33 cellular contexts compared by ENCODE assay signal in genomic region chr3:145282505-145282904, GRCh38.
"Had no signal": no experiment of that assay in that cellular context is flagged by ENCODE, and none has a peak within 500 bp of the region (broad histone marks: within the 10 kb centered on the region; RNA-seq: fewer than 3 reads in every experiment).

No MANE protein-coding gene starts in this region.

- ATAC-seq: activated naive CD4-positive, alpha-beta T cell treated with anti-CD3 and anti-CD28 coated beads, Interleukin-2, amount 50 U/mL, for 72 hours; activated naive CD8-positive, alpha-beta T cell treated with anti-CD3 and anti-CD28 coated beads, Interleukin-2, amount 50 U/mL, for 24 hours; activated T-cell treated with anti-CD3 and anti-CD28 coated beads, Interleukin-2, amount 50 U/mL, for 4 hours; activated T-cell treated with anti-CD3 and anti-CD28 coated beads, Interleukin-2, amount 50 U/mL, for 72 hours; activated T-helper 17 cell treated with anti-CD3 and anti-CD28 coated beads, Interleukin-2, amount 50 U/mL, for 72 hours; body of pancreas had no signal

- H3K9me3 ChIP-seq: adrenal gland, ascending aorta, body of pancreas, breast epithelium had no signal

- DNase-seq: activated effector memory CD4-positive, alpha-beta T cell treated with anti-CD3 and anti-CD28 coated beads, Interleukin-2, amount 50 U/mL, for 16 hours; activated effector memory CD4-positive, alpha-beta T cell treated with Interleukin-2 at 50 U/mL for 16 hours; activated gamma-delta T cell; activated gamma-delta T cell treated with Interleukin-2 at 50 U/mL for 16 hours; activated naive CD4-positive, alpha-beta T cell; activated naive CD4-positive, alpha-beta T cell treated with anti-CD3 and anti-CD28 coated beads for 36 hours; activated naive CD4-positive, alpha-beta T cell treated with anti-CD3 and anti-CD28 coated beads, Interleukin-2, amount 10 ng/mL, durations not matched to agents 7 days and 5 days; activated naive CD4-positive, alpha-beta T cell treated with anti-CD3 and anti-CD28 coated beads, Interleukin-2, amount 50 U/mL, for 16 hours; activated naive CD4-positive, alpha-beta T cell treated with Interleukin-2 at 50 U/mL for 16 hours; activated naive CD8-positive, alpha-beta T cell treated with anti-CD3 and anti-CD28 coated beads for 36 hours; activated naive CD8-positive, alpha-beta T cell treated with anti-CD3 and anti-CD28 coated beads, Interleukin-2, amount 10 ng/mL, durations not matched to agents 7 days and 5 days; activated naive CD8-positive, alpha-beta T cell treated with anti-CD3 and anti-CD28 coated beads, Interleukin-2, amount 50 U/mL, for 24 hours; activated T-cell treated with anti-CD3 and anti-CD28 coated beads, Interleukin-2, amount 50 U/mL, for 24 hours; activated T-cell treated with anti-CD3 and anti-CD28 coated beads, Interleukin-2, amount 50 U/mL, for 4 hours; activated T-cell treated with anti-CD3 and anti-CD28 coated beads, Interleukin-2, amount 50 U/mL, for 48 hours; activated T-cell treated with anti-CD3 and anti-CD28 coated beads, Interleukin-2, amount 50 U/mL, for 72 hours; adrenal gland; amniotic stem cell; amygdala; anterior cingulate cortex; aorta; body of pancreas; brain microvascular endothelial cell; caudate nucleus; central memory CD4-positive, alpha-beta T cell; cerebellar nuclear complex had no signal

- H3K27ac ChIP-seq: adrenal gland, ascending aorta, body of pancreas, brain microvascular endothelial cell, breast epithelium, cardiac muscle cell had no signal

- FAIRE-seq: astrocyte, bronchial epithelial cell had no signal

- H3K36me3 ChIP-seq: adrenal gland, ascending aorta, brain microvascular endothelial cell, breast epithelium, cardiac muscle cell had no signal

- H3K27me3 ChIP-seq: adrenal gland, ascending aorta, body of pancreas, brain microvascular endothelial cell, breast epithelium, cardiac muscle cell had no signal

- H3K4me3 ChIP-seq: adrenal gland, ascending aorta, body of pancreas, breast epithelium, cardiac muscle cell had no signal
